1 cellular context compared by ENCODE assay signal in the genomic region with DNA sequence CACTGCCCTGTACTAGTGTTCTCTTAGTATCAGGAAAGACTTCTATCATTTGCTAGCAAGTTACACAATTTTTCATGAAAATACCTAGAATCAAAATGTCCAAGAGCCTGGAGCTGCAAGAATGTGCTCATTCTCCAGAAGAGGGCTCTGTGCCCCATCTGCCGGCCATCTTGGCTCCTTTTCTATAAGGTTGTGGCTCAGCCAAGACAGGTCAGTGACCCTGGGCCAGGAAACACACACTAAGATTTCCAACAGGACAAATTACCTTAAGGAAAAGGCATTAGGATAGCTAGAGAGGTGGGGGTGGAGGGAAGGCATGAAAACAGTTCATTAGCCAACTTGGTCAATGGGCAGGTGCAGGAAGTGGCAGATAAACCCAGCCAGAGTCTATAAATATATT.
TF ChIP-seq lines count a peak whose summit lies in the region.

No MANE protein-coding gene starts in this region.

TF ChIP-seq in GM12878, 131 proteins besides CTCF, POLR2A, EP300 and RAD21 (continued from another document):
- TF ChIP-seq CUX1 (IDR thresholded peaks at IDR 0.05; ENCODE audit: insufficient replicate concordance, low read depth, low read length) (no peak), NR2F1 (conservative IDR thresholded peaks at IDR 0.05) (peak; percentile 58), MYC (IDR thresholded peaks at IDR 0.05; ENCODE audit: insufficient read depth, insufficient read length, insufficient replicate concordance, low read length, severe bottlenecking) (no peak), MAX (IDR thresholded peaks at IDR 0.05; ENCODE audit: low read depth, low read length) (no peak), SMC3 (IDR thresholded peaks at IDR 0.05; ENCODE audit: borderline replicate concordance, low read length) (peak; percentile 66), STAT3 (IDR thresholded peaks at IDR 0.05; ENCODE audit: low read depth, low read length) (no peak), MEF2A (IDR thresholded peaks at IDR 0.05; ENCODE audit: insufficient read depth, low read depth, low read length) (no peak)
